19 cellular contexts compared by ENCODE assay signal in genomic region chr5:138938526-138938925, GRCh38.
A peak's percentile ranks its signal among the peaks of the same experiment; 100 is the strongest.
DNase-seq lines count a peak whose midpoint lies in the region; ATAC-seq, FAIRE-seq and TF ChIP-seq lines count a peak whose summit lies in the region.
"Had no signal": no experiment of that assay in that cellular context is flagged by ENCODE, and none has a peak within 500 bp of the region (broad histone marks: within the 10 kb centered on the region; RNA-seq: fewer than 3 reads in every experiment).

No MANE protein-coding gene starts in this region.

- BruUV-seq in endothelial cell of umbilical vein (replicated peaks; lab: Mats Ljungman, UMichigan), result no TSS peak

- no peak overlapping the region for H3K4me3 ChIP-seq in A549
- no peak overlapping the region for H3K4me3 ChIP-seq in endothelial cell of umbilical vein (replicated peaks in 1 of 3; ENCODE audit: insufficient read depth in 1 of 3, low read depth in 1 of 3, low read length in 3 of 3)
- H3K4me3 ChIP-seq in neural progenitor cell, result no peak overlapping the region
- H3K4me3 ChIP-seq: GM23248, Peyer's patch had no signal

- WGBS in A549 (ENCODE audit: missing lambda C conversion rate), result 93% methylated on average over 5 of the region's 5 CpGs

- TF ChIP-seq CTCF in A549 (IDR thresholded peaks at IDR 0.05) (no peak), HFFc6 (IDR thresholded peaks at IDR 0.05) (no peak), endothelial cell of umbilical vein (IDR thresholded peaks at IDR 0.05; ENCODE audit: extremely low read depth in 1 of 2, insufficient read depth in 1 of 2, low read depth in 1 of 2, low read length in 2 of 2) (no peak), neural progenitor cell (IDR thresholded peaks at IDR 0.05) (no peak)

- intact Hi-C loops in endothelial cell of umbilical vein (cut with micrococcal nuclease), result loop anchor here (5.0 to 10.0 kb wide), 3 partner anchors 199 to 324 kb away; no protein-coding TSS in a partner anchor

- H3K9ac ChIP-seq in endothelial cell of umbilical vein (replicated peaks; ENCODE audit: extremely low read depth, insufficient read depth, low read length) (no peak overlapping the region), neural progenitor cell (no peak overlapping the region)
- H3K9ac ChIP-seq: GM23248, KMS-11 had no signal

- H3K4me1 ChIP-seq in A549 (no peaks in the 10 kb centered on the region), endothelial cell of umbilical vein (ENCODE audit: control insufficient read depth, extremely low read depth, insufficient read depth, low read length) (peaks cover 7% of the 10 kb centered on the region), neural progenitor cell (peaks cover 15% of the 10 kb centered on the region)
- H3K4me1 ChIP-seq: Peyer's patch had no signal

- no peak overlapping the region for H2AFZ ChIP-seq in endothelial cell of umbilical vein (ENCODE audit: low read depth, low read length)
- H2AFZ ChIP-seq in neural progenitor cell (replicated peaks), result no peak overlapping the region
- H2AFZ ChIP-seq: GM23248 had no signal

- ATAC-seq in A549, result no peak

- no peaks in the 10 kb centered on the region for H3K79me2 ChIP-seq in endothelial cell of umbilical vein (ENCODE audit: control insufficient read depth, insufficient read depth, low read length)
- no peaks in the 10 kb centered on the region for H3K79me2 ChIP-seq in neural progenitor cell (ENCODE audit: low read depth)

- H3K4me1 Mint-ChIP-seq in HFFc6 (ENCODE audit: low read depth) (no peaks in the 10 kb centered on the region), neural progenitor cell (peaks cover 20% of the 10 kb centered on the region)

- peaks cover 31% of the 10 kb centered on the region for H3K36me3 Mint-ChIP-seq in HFFc6 (ENCODE audit: low read depth)
- peaks cover 32% of the 10 kb centered on the region for H3K36me3 Mint-ChIP-seq in neural progenitor cell

- H3K4me2 ChIP-seq in A549, result no peak overlapping the region
- no peak overlapping the region for H3K4me2 ChIP-seq in endothelial cell of umbilical vein (ENCODE audit: insufficient read depth, low read length)
- no peak overlapping the region for H3K4me2 ChIP-seq in neural progenitor cell
- H3K4me2 ChIP-seq: KMS-11 had no signal

- no peak overlapping the region for H3K27ac Mint-ChIP-seq in HFFc6
- H3K27ac Mint-ChIP-seq in neural progenitor cell, result peak overlapping the region; percentile 54

- dilution Hi-C loops in endothelial cell of umbilical vein (cut with MboI; ENCODE audit: extremely low pct_ligation_motif_present, low sequenced_read_pairs), result no loop called here

- no peak for TF ChIP-seq POLR2A in A549 (IDR thresholded peaks at IDR 0.05; ENCODE audit: low read length)
- no peak for TF ChIP-seq POLR2A in endothelial cell of umbilical vein (IDR thresholded peaks at IDR 0.05; ENCODE audit: low read depth, low read length)

- peaks cover 38% of the 10 kb centered on the region for H3K27me3 Mint-ChIP-seq in HFFc6 (ENCODE audit: insufficient read depth)
- peaks cover 10% of the 10 kb centered on the region for H3K27me3 Mint-ChIP-seq in neural progenitor cell (ENCODE audit: insufficient read depth, low read depth)

- H3F3A ChIP-seq in neural progenitor cell (ENCODE audit: low read depth), result no peaks in the 10 kb centered on the region

- no peak for DNase-seq in A549 (ENCODE audit: low read depth in 1 of 2, low spot score in 1 of 2)
- DNase-seq in HFFc6, result no peak
- no peak for DNase-seq in endothelial cell of umbilical vein (ENCODE audit: low read depth, low spot score)
- DNase-seq in neural progenitor cell (ENCODE audit: low spot score), result no peak
- no peak for DNase-seq in stimulated activated naive CD4-positive, alpha-beta T cell (lab: John Stamatoyannopoulos, UW)
- no peak for DNase-seq in NCI-H1694 (lab: John Stamatoyannopoulos, UW)
- DNase-seq in medulla oblongata (ENCODE audit: extremely low spot score), result no peak
- DNase-seq in KG1 (lab: John Stamatoyannopoulos, UW), result no peak
- DNase-seq: GM23248, MM.1S, NCI-H1930, NCI-H2171, NCI-H510A, NCI-H82, Peyer's patch, Right ventricle myocardium superior had no signal

- H3K4me3 Mint-ChIP-seq in HFFc6 (peak overlapping the region; percentile 6; the same call in 1 of the 2 replicates), neural progenitor cell (no peak overlapping the region)

- no peaks in the 10 kb centered on the region for H4K20me1 ChIP-seq in endothelial cell of umbilical vein (replicated peaks; ENCODE audit: control insufficient read depth, extremely low read depth, insufficient read depth, low read length)
- no peaks in the 10 kb centered on the region for H4K20me1 ChIP-seq in neural progenitor cell (ENCODE audit: low read depth)

- no peaks in the 10 kb centered on the region for H3K9me3 Mint-ChIP-seq in HFFc6
- no peaks in the 10 kb centered on the region for H3K9me3 Mint-ChIP-seq in neural progenitor cell

- POLR2A ChIA-PET in A549 (lab: Yijun Ruan, JAX) (no interaction called here), endothelial cell of umbilical vein (lab: Charles Lee) (no interaction called here)

- H3K27ac ChIP-seq in A549, result no peak overlapping the region
- no peak overlapping the region for H3K27ac ChIP-seq in endothelial cell of umbilical vein (ENCODE audit: insufficient read depth, low read depth, low read length)
- H3K27ac ChIP-seq in neural progenitor cell, result no peak overlapping the region
- H3K27ac ChIP-seq: GM23248, KMS-11 had no signal

- H3K27me3 ChIP-seq in endothelial cell of umbilical vein (ENCODE audit: control insufficient read depth in 2 of 2, insufficient read depth in 2 of 2, low read length in 2 of 2) (no peaks in the 10 kb centered on the region), neural progenitor cell (no peaks in the 10 kb centered on the region)
- H3K27me3 ChIP-seq: Peyer's patch had no signal

- no peak for TF ChIP-seq RAD21 in A549 (conservative IDR thresholded peaks at IDR 0.05 in 1 of 2, IDR thresholded peaks at IDR 0.05 in 1 of 2)

- CTCF ChIA-PET in A549 (lab: Yijun Ruan, JAX), result no interaction called here
- CTCF ChIA-PET in endothelial cell of umbilical vein (lab: Charles Lee), result no interaction called here

- peaks cover 0 to 16% of the 10 kb centered on the region in 2 experiments for H3K36me3 ChIP-seq in endothelial cell of umbilical vein (ENCODE audit: control insufficient read depth in 2 of 2, extremely low read depth in 1 of 2, insufficient read depth in 2 of 2, low read length in 2 of 2)
- H3K36me3 ChIP-seq in neural progenitor cell, result no peaks in the 10 kb centered on the region

- H3K9me3 ChIP-seq in A549, result no peaks in the 10 kb centered on the region
- no peaks in the 10 kb centered on the region for H3K9me3 ChIP-seq in endothelial cell of umbilical vein (replicated peaks; ENCODE audit: control insufficient read depth, insufficient read depth, low read length)
- no peaks in the 10 kb centered on the region for H3K9me3 ChIP-seq in neural progenitor cell (ENCODE audit: low read depth)
- H3K9me3 ChIP-seq: Peyer's patch had no signal

- no peaks in the 10 kb centered on the region for H3K9me1 ChIP-seq in endothelial cell of umbilical vein (replicated peaks; ENCODE audit: control insufficient read depth, extremely low read depth, insufficient read depth, low read length)

- peak; percentile 7 for FAIRE-seq in A549 (lab: Jason Lieb, UNC)
- peak; percentile 31 for FAIRE-seq in endothelial cell of umbilical vein (lab: Jason Lieb, UNC)
- FAIRE-seq: GM18507, GM19239 had no signal

- TF ChIP-seq EP300 in A549 (IDR thresholded peaks at IDR 0.05), result no peak

TF ChIP-seq in endothelial cell of umbilical vein, 7 proteins besides CTCF, POLR2A, EP300 and RAD21:
- TF ChIP-seq EZH2 (IDR thresholded peaks at IDR 0.05; ENCODE audit: borderline replicate concordance, low read depth, low read length, severe bottlenecking), result no peak
- TF ChIP-seq JUN (IDR thresholded peaks at IDR 0.05; ENCODE audit: borderline replicate concordance, insufficient read depth, insufficient read length, low read depth), result no peak
- no peak for TF ChIP-seq FOS (IDR thresholded peaks at IDR 0.05; ENCODE audit: borderline replicate concordance, insufficient read depth, low read length)
- no peak for TF ChIP-seq POLR2AphosphoS5 (IDR thresholded peaks at IDR 0.05; ENCODE audit: insufficient read depth, low read depth, low read length)
- no peak for TF ChIP-seq GATA2 (IDR thresholded peaks at IDR 0.05; ENCODE audit: insufficient read depth, insufficient read length, low read depth, low read length)
- TF ChIP-seq MYC (IDR thresholded peaks at IDR 0.05; ENCODE audit: low read depth, low read length), result no peak
- no peak for TF ChIP-seq MAX (IDR thresholded peaks at IDR 0.05; ENCODE audit: insufficient read depth, insufficient read length)
TF ChIP-seq in endothelial cell of umbilical vein: peak in this region for 0.
